In the genomic region with DNA sequence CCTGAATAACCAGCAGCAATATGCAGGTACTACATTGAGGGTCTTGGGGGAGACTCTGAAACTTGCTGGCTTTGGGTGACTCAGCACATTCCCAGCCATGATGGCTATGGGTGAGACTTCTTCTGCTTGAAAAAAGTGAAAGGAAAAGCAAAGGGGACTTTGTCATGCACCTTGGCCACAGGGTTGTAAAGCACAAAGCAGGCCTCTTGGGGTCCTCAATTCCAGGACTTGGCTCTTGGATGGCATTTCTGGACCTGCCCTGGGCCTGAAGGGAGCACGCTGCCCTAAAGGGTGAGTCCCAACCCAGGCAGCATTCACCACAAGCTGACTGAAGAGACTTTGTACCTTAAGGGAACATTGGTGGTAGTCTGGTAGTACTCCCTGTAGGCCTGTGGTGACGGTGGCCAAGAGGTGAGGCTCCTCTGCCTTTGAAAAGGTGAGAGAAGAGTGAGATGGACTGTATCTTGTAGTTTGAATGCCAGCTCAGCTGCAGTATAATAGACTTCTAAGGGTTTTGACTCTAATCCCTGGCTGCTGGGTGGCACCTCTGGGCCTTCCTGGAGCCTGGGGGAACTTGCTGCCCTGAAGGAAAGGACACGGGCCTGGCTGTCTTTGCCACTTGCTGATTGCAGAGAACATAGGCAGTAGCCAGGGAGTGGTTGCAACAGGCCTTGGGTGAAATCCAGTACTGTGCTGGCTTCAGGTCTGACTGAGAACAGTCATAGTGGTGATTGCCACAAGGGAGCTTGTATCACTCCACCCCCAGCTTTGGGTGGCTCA, we compare ENCODE assay signal across 9 cellular contexts. TPM values are rescaled to one million over a fixed set of nuclear protein-coding genes. Genes with fewer than 3 reads are reported as not detected.
DNase-seq lines count a peak whose midpoint lies in the region; ATAC-seq and TF ChIP-seq lines count a peak whose summit lies in the region.
"Had no signal": no experiment of that assay in that cellular context is flagged by ENCODE, and none has a peak within 500 bp of the region (broad histone marks: within the 10 kb centered on the region; RNA-seq: fewer than 3 reads in every experiment).

No MANE protein-coding gene starts in this region.

- H3K79me2 ChIP-seq in OCI-LY1 (ENCODE audit: insufficient read depth, low read length): no peaks in the 10 kb centered on the region

- CTCF ChIA-PET in RWPE1 (lab: Yijun Ruan, JAX): interaction anchor here (0.6 kb wide), 1 partner anchor 522 kb away, joined by 4 read pairs; no protein-coding TSS in a partner anchor

- no peak for TF ChIP-seq POLR2A in GM18505 (IDR thresholded peaks at IDR 0.05; ENCODE audit: borderline replicate concordance, extremely low read depth, insufficient read depth, insufficient read length)

- H3F3A ChIP-seq in OCI-LY1 (ENCODE audit: insufficient read depth, low read length): no peaks in the 10 kb centered on the region

- DNase-seq in Right ventricle myocardium superior (peak; percentile 86), superior temporal gyrus (ENCODE audit: extremely low spot score) (peak; percentile 48), NCI-H446 treated with DMSO at 0.1 percent for 48 hours (lab: John Stamatoyannopoulos, UW) (no peak), mucosa of gallbladder (ENCODE audit: low spot score) (no peak), RWPE1 (ENCODE audit: low spot score) (no peak)

- no peak overlapping the region for H3K9ac ChIP-seq in OCI-LY1 (ENCODE audit: low read length)

- H4K20me1 ChIP-seq in OCI-LY1 (ENCODE audit: insufficient read depth, low read length): no peaks in the 10 kb centered on the region

- no peaks in the 10 kb centered on the region; the same call in 1 of the 2 replicates for H3K9me3 ChIP-seq in OCI-LY1 (ENCODE audit: low read length)

- no peaks in the 10 kb centered on the region for H3K9me2 ChIP-seq in OCI-LY1 (ENCODE audit: low read depth, low read length)

- no peaks in the 10 kb centered on the region for H3K36me3 ChIP-seq in OCI-LY1 (ENCODE audit: insufficient read depth, low read length)

- POLR2A ChIA-PET in RWPE1 (lab: Yijun Ruan, JAX; ENCODE audit: low non-redundant PET): no interaction called here

- no peak for TF ChIP-seq CTCF in OCI-LY1 (IDR thresholded peaks at IDR 0.05; ENCODE audit: low read length)
- no peak for TF ChIP-seq CTCF in RWPE1 (conservative IDR thresholded peaks at IDR 0.05; ENCODE audit: low read depth)

- ATAC-seq in GM18505 (IDR thresholded peaks at IDR 0.05; ENCODE audit: unreplicated experiment) (peak; percentile 79), GM21825 (IDR thresholded peaks at IDR 0.05; ENCODE audit: unreplicated experiment) (peak; percentile 63), Right ventricle myocardium superior (ENCODE audit: poor library complexity) (peak; percentile 98)

- no peaks in the 10 kb centered on the region for H3K27me3 ChIP-seq in OCI-LY1 (ENCODE audit: insufficient read depth, low read length)

- H3K4me2 ChIP-seq in OCI-LY1 (ENCODE audit: low read length): no peak overlapping the region; the same call in 1 of the 2 replicates

- intact Hi-C loops in Right ventricle myocardium superior (cut with DNase I): no loop called here

- H3K27ac ChIP-seq in OCI-LY1 (ENCODE audit: low read depth, low read length, poor library complexity, severe bottlenecking) (peak overlapping the region; percentile 44), RWPE1 (no peak overlapping the region)
- H3K27ac ChIP-seq: epithelial cell of prostate had no signal

- H3K4me1 ChIP-seq in OCI-LY1 (ENCODE audit: insufficient read depth, low read length, severe bottlenecking): peaks cover 28% of the 10 kb centered on the region

- no peak overlapping the region; the same call in 1 of the 2 replicates for H2AFZ ChIP-seq in OCI-LY1 (ENCODE audit: low read length)

- no peak overlapping the region for H3K4me3 ChIP-seq in OCI-LY1 (ENCODE audit: low read depth, low read length, poor library complexity, severe bottlenecking)

RNA-seq across cellular contexts. Expression of a gene that starts 36.5 kb away (rescaled TPM):
- total RNA-seq in Right ventricle myocardium superior (1.1 TPM), mucosa of gallbladder (10.7 TPM)

Comparison
In these comparisons a context has a peak if more than half of its experiments do, and no peak if none do; other contexts are left out.
1. DNase-seq: peak in Right ventricle myocardium superior (single experiment) and superior temporal gyrus (single experiment); none in NCI-H446 treated with DMSO at 0.1 percent for 48 hours (single experiment), mucosa of gallbladder (single experiment) and RWPE1 (single experiment).
2. Peak in every context shown above with its lines, with median percentiles within 50 percentile points of each other: ATAC-seq.